8 cellular contexts compared by ENCODE assay signal in genomic region chr21:34887729-34888568, GRCh38.
DNase-seq lines count a peak whose midpoint lies in the region; ATAC-seq and TF ChIP-seq lines count a peak whose summit lies in the region.

No MANE protein-coding gene starts in this region.

- DNase-seq in ELF-1 (ENCODE audit: low read depth, low spot score), result peak; percentile 62
- peak; percentile 76 for DNase-seq in NCI-H345 (lab: John Stamatoyannopoulos, UW)
- DNase-seq in activated CD4-positive, alpha-beta T cell treated with anti-CD3 and anti-CD28 coated beads, Interleukin-2, amount 50 U/mL, for 4 hours, result peak; percentile 89 to 93
- DNase-seq in ecto neural progenitor cell (ENCODE audit: low spot score), result peak; percentile 65
- DNase-seq in lung (ENCODE audit: low spot score), result peak; percentile 83
- peak; percentile 76 to 89 (median 88) for DNase-seq in stimulated activated CD4-positive, alpha-beta T cell treated with anti-CD3 and anti-CD28 coated beads, TNF-alpha, amount 100 ng/mL, for 4 hours (ENCODE audit: low read depth in 3 of 3)
- DNase-seq in NCI-H187 treated with DMSO at 0.1 percent for 48 hours (lab: John Stamatoyannopoulos, UW), result no peak

- peak overlapping the region; percentile 50 for H3K4me3 ChIP-seq in lung

- H3K9me3 ChIP-seq in lung (ENCODE audit: control insufficient read depth in 2 of 2, insufficient read depth in 1 of 2, low read length in 1 of 2), result peaks cover 0 to 2% of the 10 kb centered on the region in 2 donors

- ATAC-seq in HG02623 (IDR thresholded peaks at IDR 0.05; ENCODE audit: unreplicated experiment) (peak; percentile 26), lung (ENCODE audit: insufficient read depth, low FRiP score) (peak; percentile 34)

- peaks cover 0 to 5% of the 10 kb centered on the region in 2 donors for H3K4me1 ChIP-seq in lung (ENCODE audit: control insufficient read depth in 2 of 2, insufficient read depth in 2 of 2, low read length in 2 of 2)

- H3K36me3 ChIP-seq in lung (ENCODE audit: control insufficient read depth in 2 of 2, insufficient read depth in 2 of 2, low read length in 2 of 2), result no peaks in the 10 kb centered on the region

- WGBS in lung, 2 donors, result 1 to 2% methylated on average over 40 of the region's 40 CpGs

- H3K27ac ChIP-seq in lung (ENCODE audit: low read depth in 1 of 2, low read length in 1 of 2), result peak overlapping the region; percentile 88 to 94

- H3K27me3 ChIP-seq in lung (ENCODE audit: control insufficient read depth, insufficient read depth), result no peaks in the 10 kb centered on the region

- TF ChIP-seq CTCF in lung (IDR thresholded peaks at IDR 0.05; ENCODE audit: control extremely low read depth, extremely low read depth), result no peak
